Comparison of ENCODE assay signal across 8 cellular contexts in the genomic region with DNA sequence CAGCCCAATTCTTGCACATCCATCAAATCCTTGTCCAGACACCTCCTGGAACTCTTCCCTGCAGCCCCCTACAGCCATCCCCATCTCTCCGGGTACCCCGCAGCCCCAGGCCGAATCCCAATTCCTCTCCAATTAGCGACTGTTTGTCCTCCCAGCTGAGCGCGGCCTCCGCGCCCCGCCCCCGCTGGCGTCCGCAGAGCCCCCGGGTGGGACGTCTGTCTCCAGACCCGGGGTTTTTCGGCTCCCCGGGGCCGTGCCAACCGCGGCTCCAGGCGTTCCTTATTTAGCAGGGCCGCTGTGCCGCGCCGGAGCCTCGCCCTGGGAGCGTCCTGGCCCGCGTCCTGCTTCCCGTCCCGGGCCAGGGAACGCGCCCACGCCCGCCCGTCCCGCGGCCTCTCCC.
DNase-seq lines count a peak whose midpoint lies in the region; ATAC-seq and TF ChIP-seq lines count a peak whose summit lies in the region.
"Not testable (repeated sequence)": the region's sequence is repeated elsewhere in the genome, so short reads cannot be mapped to it uniquely, and the experiment has no call there.

No MANE protein-coding gene starts in this region.

- not testable (repeated sequence) for H3K9me3 ChIP-seq in DND-41 (ENCODE audit: insufficient read depth, low read length, severe bottlenecking); Panc1 (ENCODE audit: control insufficient read depth, insufficient read depth, low read depth, low read length); mesodermal cell (ENCODE audit: control insufficient read depth, low read length); skeletal muscle satellite cell (replicated peaks; ENCODE audit: low read length); transverse colon

- TF ChIP-seq EP300 in transverse colon (IDR thresholded peaks at IDR 0.05; ENCODE audit: low read depth): not testable (repeated sequence)

- H3K9ac ChIP-seq in DND-41 (ENCODE audit: low read depth, low read length): 0 out of 2 replicates have a peak overlapping the region, but pooled peaks have one; percentile 26
- peak overlapping the region; percentile 45 for H3K9ac ChIP-seq in skeletal muscle satellite cell (ENCODE audit: low read depth, low read length)

- DNase-seq in DND-41 (peak; percentile 24), transverse colon (peak; percentile 36)
- not testable (repeated sequence) for DNase-seq in Panc1 (ENCODE audit: low read depth, low spot score); foreskin fibroblast
- DNase-seq in activated T-cell treated with anti-CD3 and anti-CD28 coated beads, Interleukin-2, amount 50 U/mL, for 24 hours: peak; percentile 55

- intact Hi-C loops in Panc1 (cut with micrococcal nuclease; ENCODE audit: unreplicated experiment); transverse colon (cut with DNase I; ENCODE audit: low total_unique reads): not testable (repeated sequence)

- CTCF ChIA-PET in Panc1 (lab: Charles Lee): not testable (repeated sequence)

- H3K36me3 ChIP-seq in DND-41 (ENCODE audit: insufficient read depth, low read length); Panc1 (ENCODE audit: control insufficient read depth, insufficient read depth, low read length); mesodermal cell (ENCODE audit: control insufficient read depth, insufficient read depth, low read length); skeletal muscle satellite cell (ENCODE audit: insufficient read depth, low read length); transverse colon: not testable (repeated sequence)

- in situ Hi-C loops in Panc1 (cut with HindIII; ENCODE audit: low pct_unique_long_range_greater_than_20kb, low sequenced_read_pairs); transverse colon (cut with MboI; ENCODE audit: low pct_ligation_motif_present in 1 of 4, low pct_unique_long_range_greater_than_20kb in 1 of 4, low sequenced_read_pairs in 3 of 4): not testable (repeated sequence)

- TF ChIP-seq POLR2A in transverse colon (IDR thresholded peaks at IDR 0.05): not testable (repeated sequence)

- H4K20me1 ChIP-seq in DND-41 (ENCODE audit: insufficient read depth, low read length): not testable (repeated sequence)

- WGBS in mesodermal cell (ENCODE audit: insufficient coverage in 2 of 2), 2 experiments: no CpG with 5 or more reads among the region's 38 CpGs
- WGBS in transverse colon (ENCODE audit: low coverage in 1 of 2), 2 donors: 0% methylated on average over 11 of the region's 38 CpGs; no CpG with 5 or more reads in 1 of the 2 donors

- not testable (repeated sequence) for H2AFZ ChIP-seq in DND-41 (ENCODE audit: low read depth, low read length)

- peak overlapping the region; percentile 77 for H3K4me3 Mint-ChIP-seq in activated T-cell treated with anti-CD3 and anti-CD28 coated beads, Interleukin-2, amount 50 U/mL, for 24 hours
- H3K4me3 Mint-ChIP-seq in brain: peak overlapping the region; percentile 51 to 76 (median 75)

- H3K9me3 Mint-ChIP-seq in activated T-cell treated with anti-CD3 and anti-CD28 coated beads, Interleukin-2, amount 50 U/mL, for 24 hours; brain: not testable (repeated sequence)

- not testable (repeated sequence) for ATAC-seq in DND-41 (ENCODE audit: insufficient read depth, low read depth); Panc1

- H3K4me1 ChIP-seq in DND-41 (ENCODE audit: insufficient read depth, low read length); Panc1 (ENCODE audit: control insufficient read depth, insufficient read depth, low read length); mesodermal cell (ENCODE audit: control insufficient read depth, insufficient read depth, low read length, poor library complexity, severe bottlenecking); skeletal muscle satellite cell (ENCODE audit: control insufficient read depth, insufficient read depth, low read length); transverse colon: not testable (repeated sequence)

- H3K4me3 ChIP-seq in DND-41 (ENCODE audit: low read depth in 1 of 2, low read length in 2 of 2) (0 out of 4 replicates have a peak overlapping the region, but pooled peaks of 1 of the 2 experiments have one; percentile 44), Panc1 (ENCODE audit: low read depth in 2 of 2, low read length in 2 of 2) (peak overlapping the region; percentile 30 to 35; a peak in 3 of 4 replicates), foreskin fibroblast (ENCODE audit: low read depth in 1 of 2, low read length in 2 of 2) (peak overlapping the region; percentile 22 to 42), mesodermal cell (ENCODE audit: extremely low read depth, insufficient read depth, low read length, poor library complexity, severe bottlenecking) (peak overlapping the region; percentile 26), skeletal muscle satellite cell (ENCODE audit: low read length) (peak overlapping the region; percentile 59), transverse colon (peak overlapping the region; percentile 33 to 57 (median 38))

- H3K27me3 Mint-ChIP-seq in activated T-cell treated with anti-CD3 and anti-CD28 coated beads, Interleukin-2, amount 50 U/mL, for 24 hours; brain: not testable (repeated sequence)

- not testable (repeated sequence) for H3K36me3 Mint-ChIP-seq in activated T-cell treated with anti-CD3 and anti-CD28 coated beads, Interleukin-2, amount 50 U/mL, for 24 hours (ENCODE audit: low read depth); brain

- H3K27me3 ChIP-seq in DND-41 (ENCODE audit: insufficient read depth, low read length, poor library complexity); Panc1 (ENCODE audit: control insufficient read depth, insufficient read depth, low read length); skeletal muscle satellite cell (ENCODE audit: control insufficient read depth, insufficient read depth, low read length); transverse colon: not testable (repeated sequence)

- H3K27ac ChIP-seq in DND-41 (ENCODE audit: low read length); Panc1 (ENCODE audit: low read length); mesodermal cell (ENCODE audit: low read depth, low read length, severe bottlenecking): not testable (repeated sequence)
- peak overlapping the region; percentile 73 to 84 (median 80) for H3K27ac ChIP-seq in transverse colon

- H3K79me2 ChIP-seq in DND-41 (ENCODE audit: insufficient read depth, low read length): not testable (repeated sequence)

- POLR2A ChIA-PET in Panc1 (lab: Charles Lee): not testable (repeated sequence)

- not testable (repeated sequence) for H3K4me1 Mint-ChIP-seq in activated T-cell treated with anti-CD3 and anti-CD28 coated beads, Interleukin-2, amount 50 U/mL, for 24 hours (ENCODE audit: low read depth); brain

- H3K27ac Mint-ChIP-seq in activated T-cell treated with anti-CD3 and anti-CD28 coated beads, Interleukin-2, amount 50 U/mL, for 24 hours; brain: not testable (repeated sequence)

- TSS peak; percentile 96 for BruUV-seq in Panc1 (replicated peaks; lab: Mats Ljungman, UMichigan)

- not testable (repeated sequence) for H3K4me2 ChIP-seq in DND-41 (ENCODE audit: insufficient read depth, low read length); skeletal muscle satellite cell (ENCODE audit: low read length)

- not testable (repeated sequence) for TF ChIP-seq CTCF in DND-41 (IDR thresholded peaks at IDR 0.05; ENCODE audit: borderline replicate concordance, extremely low read depth, low read length, poor library complexity, severe bottlenecking); Panc1 (IDR thresholded peaks at IDR 0.05); brain (conservative IDR thresholded peaks at IDR 0.05); foreskin fibroblast (IDR thresholded peaks at IDR 0.05; ENCODE audit: low read depth, low read length); transverse colon (IDR thresholded peaks at IDR 0.05)
